ENCODE assay signal across 9 cellular contexts in the genomic region with DNA sequence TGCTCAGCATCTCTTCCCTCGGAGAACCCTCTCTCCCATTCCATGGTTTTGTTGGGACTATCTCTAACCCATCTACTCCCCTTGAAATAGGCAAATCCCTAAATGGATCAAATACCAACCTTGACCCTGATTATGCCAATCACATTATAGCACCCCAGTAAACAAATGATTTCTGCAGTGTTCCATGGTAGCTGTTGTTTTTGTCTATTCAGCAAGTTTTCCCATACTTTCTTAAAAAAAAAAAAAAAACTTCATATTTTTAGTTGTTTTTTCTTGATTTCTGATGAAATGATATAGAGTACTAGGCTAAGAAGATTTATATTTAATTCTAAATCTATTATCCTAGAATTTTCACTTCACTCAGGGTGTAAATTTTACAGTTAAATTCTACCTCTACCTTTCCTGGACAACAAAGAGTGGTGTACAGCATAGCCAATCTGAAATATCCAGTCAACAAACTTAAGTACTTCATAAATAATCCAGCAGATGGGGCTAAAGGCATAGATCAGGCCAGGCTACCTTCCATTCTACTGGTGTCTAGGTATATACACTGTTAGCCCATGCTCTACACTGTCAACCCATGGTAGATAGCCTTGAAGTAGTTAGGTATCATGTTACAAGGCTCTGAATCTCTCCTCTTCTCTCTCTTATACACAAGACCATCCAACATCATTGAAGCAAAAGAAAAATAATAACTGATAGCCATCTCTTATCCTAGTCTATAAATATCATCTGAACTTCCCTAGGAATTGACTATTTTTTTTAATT.
DNase-seq lines count a peak whose midpoint lies in the region; ATAC-seq and TF ChIP-seq lines count a peak whose summit lies in the region.
"Had no signal": no experiment of that assay in that cellular context is flagged by ENCODE, and none has a peak within 500 bp of the region (broad histone marks: within the 10 kb centered on the region; RNA-seq: fewer than 3 reads in every experiment).

No MANE protein-coding gene starts in this region.

- peaks cover 11% of the 10 kb centered on the region for H3K36me3 Mint-ChIP-seq in CD4-positive, CD25-positive, alpha-beta regulatory T cell

- intact Hi-C loops in dorsolateral prefrontal cortex (cut with DNase I), result loop anchor here (5.0 to 10.0 kb wide), 3 partner anchors 142 to 622 kb away; partner anchors contain the start of gene EEA1 (in 2 of the 2)
- intact Hi-C loops in posterior cingulate gyrus (cut with DNase I), result loop anchor here (5.0 to 10.0 kb wide), 3 partner anchors 142 to 640 kb away; partner anchors contain the start of gene EEA1

- no peaks in the 10 kb centered on the region for H3K4me1 ChIP-seq in CD4-positive, CD25-positive, alpha-beta regulatory T cell (ENCODE audit: control insufficient read depth, insufficient read depth, low read length, poor library complexity, severe bottlenecking)

- DNase-seq in CD4-positive, CD25-positive, alpha-beta regulatory T cell, result peak; percentile 12 to 79 (median 73)
- peak; percentile 80 for DNase-seq in NCI-H1092 treated with DMSO at 0.1 percent for 48 hours (lab: John Stamatoyannopoulos, UW)
- DNase-seq in SHP77 treated with DMSO at 0.1 percent for 48 hours (lab: John Stamatoyannopoulos, UW), result peak; percentile 79
- peak in 1 of 10 donors; percentile 22 for DNase-seq in dorsolateral prefrontal cortex
- DNase-seq in lung microvascular endothelial cell (ENCODE audit: low read depth in 2 of 2), result peak; percentile 89 to 90
- DNase-seq in posterior cingulate gyrus, result no peak

- ATAC-seq in CD4-positive, CD25-positive, alpha-beta regulatory T cell (ENCODE audit: low read depth in 2 of 2), result peak; percentile 96 to 99
- ATAC-seq in GM18508 (IDR thresholded peaks at IDR 0.05; ENCODE audit: insufficient read depth, unreplicated experiment) (peak; percentile 89), HG02852 (IDR thresholded peaks at IDR 0.05; ENCODE audit: unreplicated experiment) (peak; percentile 98)

- H3K4me3 ChIP-seq in CD4-positive, CD25-positive, alpha-beta regulatory T cell (ENCODE audit: low read depth, low read length), result no peak overlapping the region
- H3K4me3 ChIP-seq in dorsolateral prefrontal cortex, result no peak overlapping the region

- H3K9me3 ChIP-seq in CD4-positive, CD25-positive, alpha-beta regulatory T cell (ENCODE audit: control insufficient read depth in 2 of 2, low read length in 2 of 2), result no peaks in the 10 kb centered on the region

- peak in 55 of 56 donors; percentile 30 to 78 (median 56) for TF ChIP-seq CTCF in dorsolateral prefrontal cortex (IDR thresholded peaks at IDR 0.05 in 54 of 56, conservative IDR thresholded peaks at IDR 0.05 in 2 of 56; ENCODE audit: low read depth in 1 of 56, partially characterized antibody in 56 of 56)

- no peak overlapping the region for H3K27ac ChIP-seq in CD4-positive, CD25-positive, alpha-beta regulatory T cell (ENCODE audit: insufficient read depth, low read length, poor library complexity, severe bottlenecking)
- peak overlapping the region in 2 of 59 donors; percentile 6 to 7 for H3K27ac ChIP-seq in dorsolateral prefrontal cortex

- H3K9me3 Mint-ChIP-seq in CD4-positive, CD25-positive, alpha-beta regulatory T cell, result no peaks in the 10 kb centered on the region
- H3K9me3 Mint-ChIP-seq: stimulated activated naive CD8-positive, alpha-beta T cell treated with anti-CD3 and anti-CD28 coated beads, Interleukin-15, Interleukin-2, amounts not matched to agents 100 ng/mL and 50 ng/mL, for 24 hours had no signal

- H3K27me3 Mint-ChIP-seq in CD4-positive, CD25-positive, alpha-beta regulatory T cell, result no peaks in the 10 kb centered on the region
- H3K27me3 Mint-ChIP-seq: stimulated activated naive CD8-positive, alpha-beta T cell treated with anti-CD3 and anti-CD28 coated beads, Interleukin-15, Interleukin-2, amounts not matched to agents 100 ng/mL and 50 ng/mL, for 24 hours had no signal

- no peaks in the 10 kb centered on the region for H3K27me3 ChIP-seq in CD4-positive, CD25-positive, alpha-beta regulatory T cell (ENCODE audit: control insufficient read depth, insufficient read depth, low read length)
- H3K27me3 ChIP-seq in dorsolateral prefrontal cortex, result no peaks in the 10 kb centered on the region

- peaks cover 7% of the 10 kb centered on the region for H3K36me3 ChIP-seq in CD4-positive, CD25-positive, alpha-beta regulatory T cell (ENCODE audit: control insufficient read depth, insufficient read depth, low read length)

- no peak overlapping the region for H3K4me3 Mint-ChIP-seq in CD4-positive, CD25-positive, alpha-beta regulatory T cell
- H3K4me3 Mint-ChIP-seq: stimulated activated naive CD8-positive, alpha-beta T cell treated with anti-CD3 and anti-CD28 coated beads, Interleukin-15, Interleukin-2, amounts not matched to agents 100 ng/mL and 50 ng/mL, for 24 hours had no signal

- no peak overlapping the region for H3K27ac Mint-ChIP-seq in CD4-positive, CD25-positive, alpha-beta regulatory T cell
- H3K27ac Mint-ChIP-seq: stimulated activated naive CD8-positive, alpha-beta T cell treated with anti-CD3 and anti-CD28 coated beads, Interleukin-15, Interleukin-2, amounts not matched to agents 100 ng/mL and 50 ng/mL, for 24 hours had no signal

- H3K4me1 Mint-ChIP-seq in CD4-positive, CD25-positive, alpha-beta regulatory T cell, result peaks cover 0 to 12% (median 5%) of the 10 kb centered on the region in 4 donors

Comparison
In these comparisons a context has a peak if more than half of its experiments do, and no peak if none do; other contexts are left out.
1. DNase-seq: peak in CD4-positive, CD25-positive, alpha-beta regulatory T cell (3 of 3), NCI-H1092 treated with DMSO at 0.1 percent for 48 hours (single experiment), SHP77 treated with DMSO at 0.1 percent for 48 hours (single experiment) and lung microvascular endothelial cell (2 of 2); none in posterior cingulate gyrus (0 of 10).
2. Peak in every context shown above with its lines, with median percentiles within 50 percentile points of each other: ATAC-seq.